Comparison of ENCODE assay signal across 25 cellular contexts in genomic region chr11:27356624-27357222, GRCh38.
"Had no signal": no experiment of that assay in that cellular context is flagged by ENCODE, and none has a peak within 500 bp of the region (broad histone marks: within the 10 kb centered on the region; RNA-seq: fewer than 3 reads in every experiment).

No MANE protein-coding gene starts in this region.

- H3K9me3 Mint-ChIP-seq: activated CD4-positive, alpha-beta T cell treated with anti-CD3 and anti-CD28 coated beads, Interleukin-2, amount 10 ng/mL, durations not matched to agents 7 days and 5 days; activated naive CD4-positive, alpha-beta T cell treated with anti-CD3 and anti-CD28 coated beads, Interleukin-2, amount 50 U/mL, for 24 hours; activated naive CD8-positive, alpha-beta T cell treated with anti-CD3 and anti-CD28 coated beads, Interleukin-2, amount 10 ng/mL, durations not matched to agents 7 days and 5 days; activated T-cell treated with anti-CD3 and anti-CD28 coated beads, Interleukin-2, amount 50 U/mL, for 24 hours; activated T-helper 2 cell treated with anti-CD3 and anti-CD28 coated beads, Interferon-gamma antibody, Interleukin-2, Interleukin-4, amounts not matched to agents 10 μg/mL and 5 μg/mL and 100 μg/mL, durations not matched to agents 14 hours and 24 hours and 36 hours; WTC11 had no signal

- H3K27ac ChIP-seq: ascending aorta, breast epithelium, SK-N-MC had no signal

- H3K36me3 ChIP-seq: ascending aorta, breast epithelium had no signal

- H3K4me3 Mint-ChIP-seq: activated CD4-positive, alpha-beta T cell treated with anti-CD3 and anti-CD28 coated beads for 36 hours; activated CD4-positive, alpha-beta T cell treated with anti-CD3 and anti-CD28 coated beads, Interleukin-2, amount 10 ng/mL, durations not matched to agents 7 days and 5 days; activated CD8-positive, alpha-beta T cell treated with anti-CD3 and anti-CD28 coated beads, Interleukin-2, amount 10 ng/mL, durations not matched to agents 7 days and 5 days; activated naive CD4-positive, alpha-beta T cell treated with anti-CD3 and anti-CD28 coated beads, Interleukin-2, amount 50 U/mL, for 24 hours; activated naive CD8-positive, alpha-beta T cell treated with anti-CD3 and anti-CD28 coated beads, Interleukin-2, amount 10 ng/mL, durations not matched to agents 7 days and 5 days; activated T-cell treated with anti-CD3 and anti-CD28 coated beads, Interleukin-2, amount 50 U/mL, for 24 hours; WTC11 had no signal

- H3K9me3 ChIP-seq: ascending aorta, breast epithelium, SJCRH30 had no signal

- H3K27me3 Mint-ChIP-seq: activated CD4-positive, alpha-beta T cell treated with anti-CD3 and anti-CD28 coated beads for 36 hours; activated CD4-positive, alpha-beta T cell treated with anti-CD3 and anti-CD28 coated beads, Interleukin-2, amount 10 ng/mL, durations not matched to agents 7 days and 5 days; activated naive CD4-positive, alpha-beta T cell treated with anti-CD3 and anti-CD28 coated beads, Interleukin-2, amount 50 U/mL, for 24 hours; activated naive CD8-positive, alpha-beta T cell treated with anti-CD3 and anti-CD28 coated beads, Interleukin-2, amount 10 ng/mL, durations not matched to agents 7 days and 5 days; activated T-cell treated with anti-CD3 and anti-CD28 coated beads, Interleukin-2, amount 50 U/mL, for 24 hours had no signal

- H3K27me3 ChIP-seq: ascending aorta, breast epithelium, SJCRH30 had no signal

- DNase-seq: activated CD4-positive, alpha-beta T cell treated with anti-CD3 and anti-CD28 coated beads for 36 hours; activated CD4-positive, alpha-beta T cell treated with anti-CD3 and anti-CD28 coated beads, Interleukin-2, amount 10 ng/mL, durations not matched to agents 7 days and 5 days; activated CD4-positive, alpha-beta T cell treated with anti-CD3 and anti-CD28 coated beads, Interleukin-2, amount 50 U/mL, for 48 hours; activated CD8-positive, alpha-beta T cell treated with anti-CD3 and anti-CD28 coated beads, Interleukin-2, amount 10 ng/mL, durations not matched to agents 7 days and 5 days; activated gamma-delta T cell; activated naive CD4-positive, alpha-beta T cell treated with Interleukin-2 at 50 U/mL for 16 hours; activated naive CD8-positive, alpha-beta T cell treated with anti-CD3 and anti-CD28 coated beads, Interleukin-2, amount 10 ng/mL, durations not matched to agents 7 days and 5 days; activated T-cell treated with anti-CD3 and anti-CD28 coated beads, Interleukin-2, amount 50 U/mL, for 24 hours; amygdala; KG1; NCI-H187; NCI-H2227 treated with DMSO at 0.1 percent for 48 hours; NCI-H446; NCI-H526 treated with DMSO at 0.1 percent for 48 hours; SHP77; T1000 had no signal

- H3K4me3 ChIP-seq: ascending aorta, breast epithelium, SJCRH30, SK-N-MC had no signal

- H3K4me1 ChIP-seq: ascending aorta, breast epithelium had no signal

- H3K27ac Mint-ChIP-seq: activated CD4-positive, alpha-beta T cell treated with anti-CD3 and anti-CD28 coated beads for 36 hours; activated CD4-positive, alpha-beta T cell treated with anti-CD3 and anti-CD28 coated beads, Interleukin-2, amount 10 ng/mL, durations not matched to agents 7 days and 5 days; activated CD8-positive, alpha-beta T cell treated with anti-CD3 and anti-CD28 coated beads, Interleukin-2, amount 10 ng/mL, durations not matched to agents 7 days and 5 days; activated naive CD4-positive, alpha-beta T cell treated with anti-CD3 and anti-CD28 coated beads, Interleukin-2, amount 50 U/mL, for 24 hours; activated naive CD8-positive, alpha-beta T cell treated with anti-CD3 and anti-CD28 coated beads, Interleukin-2, amount 10 ng/mL, durations not matched to agents 7 days and 5 days; activated T-cell treated with anti-CD3 and anti-CD28 coated beads, Interleukin-2, amount 50 U/mL, for 24 hours; activated T-helper 2 cell treated with anti-CD3 and anti-CD28 coated beads, Interferon-gamma antibody, Interleukin-2, Interleukin-4, amounts not matched to agents 10 μg/mL and 5 μg/mL and 100 μg/mL, durations not matched to agents 14 hours and 24 hours and 36 hours; WTC11 had no signal

- ATAC-seq: activated CD4-positive, alpha-beta T cell treated with anti-CD3 and anti-CD28 coated beads for 36 hours; activated CD4-positive, CD25-positive, alpha-beta regulatory T cell treated with anti-CD3 and anti-CD28 coated beads, Interleukin-2, amount 50 U/mL, for 24 hours; activated CD8-positive, alpha-beta T cell treated with anti-CD3 and anti-CD28 coated beads, Interleukin-2, amount 10 ng/mL, durations not matched to agents 7 days and 5 days; Panc1; WTC11 had no signal
